Comparison of ENCODE assay signal across 22 cellular contexts in genomic region chr14:45284802-45285201, GRCh38. TPM values are rescaled to one million over a fixed set of nuclear protein-coding genes. Genes with fewer than 3 reads are reported as not detected.
A peak's percentile ranks its signal among the peaks of the same experiment; 100 is the strongest.
DNase-seq lines count a peak whose midpoint lies in the region; ATAC-seq and TF ChIP-seq lines count a peak whose summit lies in the region.
"Had no signal": no experiment of that assay in that cellular context is flagged by ENCODE, and none has a peak within 500 bp of the region (broad histone marks: within the 10 kb centered on the region; RNA-seq: fewer than 3 reads in every experiment).

No MANE protein-coding gene starts in this region.

- no peak overlapping the region for H3K4me3 ChIP-seq in A673 (ENCODE audit: low read depth, low read length, poor library complexity, severe bottlenecking)
- no peak overlapping the region for H3K4me3 ChIP-seq in GM12864 (ENCODE audit: low read depth, low read length)
- no peak overlapping the region for H3K4me3 ChIP-seq in endodermal cell (ENCODE audit: low read length)
- H3K4me3 ChIP-seq: stomach had no signal

- no peak overlapping the region for H3K27ac Mint-ChIP-seq in endodermal cell
- H3K27ac Mint-ChIP-seq in activated CD8-positive, alpha-beta memory T cell treated with anti-CD3 and anti-CD28 coated beads, Interleukin-2, amount 10 ng/mL, durations not matched to agents 7 days and 5 days: no peak overlapping the region
- H3K27ac Mint-ChIP-seq: activated CD4-positive, alpha-beta T cell treated with anti-CD3 and anti-CD28 coated beads for 36 hours; memory B cell; natural killer cell had no signal

- H3K4me1 ChIP-seq in A673 (ENCODE audit: insufficient read depth, low read length, poor library complexity, severe bottlenecking) (no peaks in the 10 kb centered on the region), endodermal cell (ENCODE audit: control insufficient read depth, insufficient read depth, low read length) (no peaks in the 10 kb centered on the region)
- H3K4me1 ChIP-seq: stomach had no signal

- POLR2A ChIA-PET in A673 (lab: Charles Lee; ENCODE audit: low non-redundant PET): no interaction called here

- H3K9ac ChIP-seq in endodermal cell (ENCODE audit: extremely low read depth, low read length, poor library complexity, severe bottlenecking): no peak overlapping the region
- H3K9ac ChIP-seq: SK-N-SH had no signal

- TF ChIP-seq CTCF in A673 (conservative IDR thresholded peaks at IDR 0.05; ENCODE audit: low read depth, low read length) (peak; percentile 55), GM12864 (IDR thresholded peaks at IDR 0.05; ENCODE audit: low read depth, low read length, missing control alignments) (peak; percentile 34), endodermal cell (conservative IDR thresholded peaks at IDR 0.05) (peak; percentile 52)

- peaks cover 5% of the 10 kb centered on the region for H3K9me3 ChIP-seq in A673 (ENCODE audit: low read depth, low read length, poor library complexity, severe bottlenecking)
- H3K9me3 ChIP-seq in endodermal cell (ENCODE audit: control insufficient read depth, low read length): peaks cover 24% of the 10 kb centered on the region
- H3K9me3 ChIP-seq: SK-N-SH had no signal

- H3K27ac ChIP-seq in A673 (ENCODE audit: low read depth, low read length, poor library complexity, severe bottlenecking) (no peak overlapping the region), endodermal cell (ENCODE audit: low read depth, low read length) (no peak overlapping the region)
- H3K27ac ChIP-seq: stomach had no signal

- H3K4me3 Mint-ChIP-seq in endodermal cell: no peak overlapping the region
- no peak overlapping the region for H3K4me3 Mint-ChIP-seq in activated CD8-positive, alpha-beta memory T cell treated with anti-CD3 and anti-CD28 coated beads, Interleukin-2, amount 10 ng/mL, durations not matched to agents 7 days and 5 days
- H3K4me3 Mint-ChIP-seq: activated CD4-positive, alpha-beta T cell treated with anti-CD3 and anti-CD28 coated beads for 36 hours; memory B cell; natural killer cell had no signal

- H3K27me3 ChIP-seq in A673 (replicated peaks; ENCODE audit: insufficient read depth, low read depth, low read length, poor library complexity) (no peaks in the 10 kb centered on the region), endodermal cell (ENCODE audit: control insufficient read depth, insufficient read depth, low read length, poor library complexity, severe bottlenecking) (no peaks in the 10 kb centered on the region)
- H3K27me3 ChIP-seq: stomach had no signal

- H3K36me3 Mint-ChIP-seq in endodermal cell (ENCODE audit: low read depth): peaks cover 13% of the 10 kb centered on the region
- no peaks in the 10 kb centered on the region for H3K36me3 Mint-ChIP-seq in activated CD8-positive, alpha-beta memory T cell treated with anti-CD3 and anti-CD28 coated beads, Interleukin-2, amount 10 ng/mL, durations not matched to agents 7 days and 5 days

- BruUV-seq in A673 (replicated peaks; lab: Mats Ljungman, UMichigan): no TSS peak

- H3K36me3 ChIP-seq in A673 (ENCODE audit: insufficient read depth, low read length, poor library complexity, severe bottlenecking): no peaks in the 10 kb centered on the region
- no peaks in the 10 kb centered on the region for H3K36me3 ChIP-seq in endodermal cell (ENCODE audit: control insufficient read depth, insufficient read depth, low read length)
- H3K36me3 ChIP-seq: stomach had no signal

- H3K9me3 Mint-ChIP-seq in endodermal cell: peaks cover 35% of the 10 kb centered on the region
- peaks cover 11% of the 10 kb centered on the region for H3K9me3 Mint-ChIP-seq in activated CD8-positive, alpha-beta memory T cell treated with anti-CD3 and anti-CD28 coated beads, Interleukin-2, amount 10 ng/mL, durations not matched to agents 7 days and 5 days (ENCODE audit: low read depth)

- DNase-seq in A673 (ENCODE audit: low spot score) (peak; percentile 30), GM12864 (ENCODE audit: low read depth) (no peak), NAMALWA (ENCODE audit: low spot score) (peak; percentile 14), endodermal cell (no peak), NCI-H146 (lab: John Stamatoyannopoulos, UW) (no peak)
- no peak for DNase-seq in activated effector memory CD4-positive, alpha-beta T cell treated with Interleukin-2 at 50 U/mL for 16 hours
- DNase-seq in activated CD8-positive, alpha-beta memory T cell treated with anti-CD3 and anti-CD28 coated beads, Interleukin-2, amount 10 ng/mL, durations not matched to agents 7 days and 5 days: no peak
- DNase-seq: activated CD4-positive, alpha-beta T cell treated with anti-CD3 and anti-CD28 coated beads for 36 hours; activated CD8-positive, alpha-beta memory T cell treated with anti-CD3 and anti-CD28 coated beads, Interleukin-2, amount 50 U/mL, for 4 hours; activated gamma-delta T cell treated with Interleukin-2 at 50 U/mL for 16 hours; caudate nucleus; COR-L47; effector memory CD4-positive, alpha-beta T cell; kidney; MV-4-11; natural killer cell; NCI-H2081; NCI-H524; SK-N-SH; stomach had no signal

- CTCF ChIA-PET in A673 (lab: Charles Lee): no interaction called here
- CTCF ChIA-PET in activated CD8-positive, alpha-beta memory T cell treated with anti-CD3 and anti-CD28 coated beads, Interleukin-2, amount 10 ng/mL, durations not matched to agents 7 days and 5 days (lab: Charles Lee): no interaction called here

- 94% methylated on average over 2 of the region's 2 CpGs; no CpG with 5 or more reads in 1 of the 2 experiments for WGBS in endodermal cell (ENCODE audit: insufficient coverage in 1 of 2, insufficient read length in 1 of 2), 2 experiments

- no peak for ATAC-seq in activated CD8-positive, alpha-beta memory T cell treated with anti-CD3 and anti-CD28 coated beads, Interleukin-2, amount 10 ng/mL, durations not matched to agents 7 days and 5 days
- no peak for ATAC-seq in GM18511 (IDR thresholded peaks at IDR 0.05; ENCODE audit: unreplicated experiment)
- ATAC-seq: activated CD4-positive, alpha-beta T cell treated with anti-CD3 and anti-CD28 coated beads for 36 hours; natural killer cell had no signal

- no peaks in the 10 kb centered on the region for H3K4me1 Mint-ChIP-seq in endodermal cell
- H3K4me1 Mint-ChIP-seq in activated CD8-positive, alpha-beta memory T cell treated with anti-CD3 and anti-CD28 coated beads, Interleukin-2, amount 10 ng/mL, durations not matched to agents 7 days and 5 days: no peaks in the 10 kb centered on the region
- H3K4me1 Mint-ChIP-seq: activated CD4-positive, alpha-beta T cell treated with anti-CD3 and anti-CD28 coated beads for 36 hours; memory B cell; natural killer cell had no signal

- intact Hi-C loops in A673 (cut with micrococcal nuclease; ENCODE audit: unreplicated experiment): no loop called here

- no peaks in the 10 kb centered on the region for H3K27me3 Mint-ChIP-seq in endodermal cell (ENCODE audit: insufficient read depth)
- H3K27me3 Mint-ChIP-seq in activated CD8-positive, alpha-beta memory T cell treated with anti-CD3 and anti-CD28 coated beads, Interleukin-2, amount 10 ng/mL, durations not matched to agents 7 days and 5 days: peaks cover 3% of the 10 kb centered on the region

RNA-seq across cellular contexts. Expression of gene MIS18BP1, which starts 31.8 kb away (rescaled TPM):
- total RNA-seq in A673 (2021) (61.0 and 63.0 TPM in 2 replicates), endodermal cell (10 to 100 TPM; 61.0 to 91.8 TPM)
- 46.4 TPM for polyA plus RNA-seq in endodermal cell (2013, experiment 1 of 2)
- 59.0 TPM for polyA plus RNA-seq in endodermal cell (2013, experiment 2 of 2)
- total RNA-seq in activated CD8-positive, alpha-beta memory T cell treated with anti-CD3 and anti-CD28 coated beads, Interleukin-2, amount 10 ng/mL, durations not matched to agents 7 days and 5 days: 10 to 100 TPM; 59.8 to 70.8 TPM

Comparison
In these comparisons a context has a peak if more than half of its experiments do, and no peak if none do; other contexts are left out.
1. DNase-seq: peak in A673 (single experiment) and NAMALWA (single experiment); none in GM12864 (single experiment), endodermal cell (single experiment), activated effector memory CD4-positive, alpha-beta T cell treated with Interleukin-2 at 50 U/mL for 16 hours (single experiment), activated CD8-positive, alpha-beta memory T cell treated with anti-CD3 and anti-CD28 coated beads, Interleukin-2, amount 10 ng/mL, durations not matched to agents 7 days and 5 days (single experiment) and NCI-H146 (single experiment).
2. Peak in every context shown above with its lines, with median percentiles within 50 percentile points of each other: CTCF ChIP-seq.